In the genomic region with DNA sequence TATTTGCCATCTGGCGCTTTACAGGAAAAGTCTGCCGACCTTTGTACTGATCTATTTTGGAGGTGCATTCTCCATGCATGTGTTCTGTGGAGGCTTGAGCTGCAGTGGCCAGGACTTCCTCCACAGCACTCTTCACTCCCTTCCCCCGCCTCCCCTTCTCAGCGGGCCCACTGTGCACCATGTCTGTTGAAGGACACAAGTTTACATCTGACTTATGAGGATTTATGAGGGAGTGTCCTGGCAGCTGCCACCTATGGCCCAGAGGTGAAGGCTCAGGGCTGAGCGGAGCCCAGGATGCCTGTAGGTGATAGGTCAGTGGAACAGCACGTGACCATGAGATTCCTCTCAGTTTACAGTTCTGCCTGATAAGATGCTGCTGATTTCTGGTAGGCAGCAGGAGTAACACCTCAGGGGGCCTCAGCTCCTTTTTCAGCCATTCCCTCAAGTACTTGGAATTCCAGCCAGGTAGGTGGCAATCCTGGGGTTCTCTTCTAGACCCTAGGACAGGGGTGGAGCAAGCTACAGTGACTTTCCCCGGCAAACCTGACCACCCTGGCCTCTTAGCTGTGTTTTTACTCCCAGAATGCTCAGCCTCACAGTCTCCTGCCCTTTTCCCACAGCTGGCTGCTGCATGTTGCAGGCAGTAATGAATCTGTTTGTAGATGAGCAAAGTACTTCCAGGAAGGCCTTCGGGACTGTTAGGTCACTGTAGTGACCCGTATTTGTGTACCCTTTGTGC, we compare ENCODE assay signal across 17 cellular contexts. TPM values are rescaled to one million over a fixed set of nuclear protein-coding genes. Genes with fewer than 3 reads are reported as not detected.
DNase-seq lines count a peak whose midpoint lies in the region; ATAC-seq and TF ChIP-seq lines count a peak whose summit lies in the region.
"Had no signal": no experiment of that assay in that cellular context is flagged by ENCODE, and none has a peak within 500 bp of the region (broad histone marks: within the 10 kb centered on the region; RNA-seq: fewer than 3 reads in every experiment).

No MANE protein-coding gene starts in this region.

- H3K79me1 ChIP-seq in IMR-90 (ENCODE audit: low read depth in 1 of 2, low read length in 2 of 2): no peaks in the 10 kb centered on the region

- no peaks in the 10 kb centered on the region for H4K20me1 ChIP-seq in IMR-90 (ENCODE audit: insufficient read depth, low read length)

- H3K9me3 ChIP-seq in IMR-90 (ENCODE audit: control insufficient read depth, insufficient read depth, low read length): no peaks in the 10 kb centered on the region
- H3K9me3 ChIP-seq in duodenal mucosa (ENCODE audit: control insufficient read depth in 1 of 2, low read length in 2 of 2): no peaks in the 10 kb centered on the region
- H3K9me3 ChIP-seq in mucosa of rectum (ENCODE audit: control insufficient read depth in 2 of 2, low read length in 2 of 2): no peaks in the 10 kb centered on the region
- H3K9me3 ChIP-seq in transverse colon: no peaks in the 10 kb centered on the region
- H3K9me3 ChIP-seq: body of pancreas had no signal

- no peak overlapping the region for H3K4me2 ChIP-seq in IMR-90 (ENCODE audit: low read depth, low read length)

- WGBS in IMR-90 (ENCODE audit: extremely low coverage in 2 of 2, insufficient read length in 1 of 2), 2 experiments: no CpG with 5 or more reads among the region's 9 CpGs
- WGBS in transverse colon (ENCODE audit: low coverage in 1 of 2), 2 donors: 59 to 80% methylated on average over 2 to 9 of the region's 9 CpGs

- ATAC-seq in IMR-90 (ENCODE audit: low read depth): no peak
- ATAC-seq in activated T-cell treated with anti-CD3 and anti-CD28 coated beads, Interleukin-2, amount 50 U/mL, for 72 hours (replicated peaks in 1 of 2): no peak
- ATAC-seq: body of pancreas, sciatic nerve had no signal

- in situ Hi-C loops in IMR-90 (cut with MboI; ENCODE audit: low sequenced_read_pairs): loop anchor here (5.0 to 25.0 kb wide), 4 partner anchors 79 to 414 kb away; partner anchors contain the start of gene EIF3F
- in situ Hi-C loops in transverse colon (cut with MboI; ENCODE audit: low pct_ligation_motif_present in 1 of 4, low pct_unique_long_range_greater_than_20kb in 1 of 4, low sequenced_read_pairs in 3 of 4): loop anchor here in 3 of 4 donors (5.0 to 25.0 kb wide), 2 partner anchors 89 to 94 kb away; partner anchors contain the start of gene CYB5R2 (in 2 of the 3)

- H3K27ac ChIP-seq in IMR-90 (ENCODE audit: insufficient read depth, low read length) (peak overlapping the region; percentile 42; the same call in 1 of the 2 replicates), duodenal mucosa (ENCODE audit: low read depth, low read length) (peak overlapping the region; percentile 15), mucosa of rectum (ENCODE audit: low read depth in 2 of 2, low read length in 2 of 2) (peak overlapping the region; percentile 69 to 96), transverse colon (peak overlapping the region; percentile 86 to 92 (median 88))
- H3K27ac ChIP-seq: body of pancreas had no signal

- no peak overlapping the region for H3K56ac ChIP-seq in IMR-90 (ENCODE audit: extremely low read depth, insufficient read depth, low read length)

- peak overlapping the region; percentile 72 for H2BK120ac ChIP-seq in IMR-90 (ENCODE audit: low read depth, low read length)

- peak overlapping the region; percentile 16 for H3K18ac ChIP-seq in IMR-90 (ENCODE audit: low read depth, low read length)

- H2BK20ac ChIP-seq in IMR-90 (ENCODE audit: low read depth, low read length): peak overlapping the region; percentile 62

- H3K27me3 ChIP-seq in IMR-90 (ENCODE audit: control insufficient read depth, insufficient read depth, low read length): peaks cover 8% of the 10 kb centered on the region; the same call in 1 of the 2 replicates
- H3K27me3 ChIP-seq in duodenal mucosa (ENCODE audit: control insufficient read depth in 1 of 2, insufficient read depth in 2 of 2, low read length in 2 of 2): no peaks in the 10 kb centered on the region
- no peaks in the 10 kb centered on the region for H3K27me3 ChIP-seq in mucosa of rectum (ENCODE audit: control insufficient read depth in 2 of 2, insufficient read depth in 2 of 2, low read length in 2 of 2)
- H3K27me3 ChIP-seq in transverse colon: no peaks in the 10 kb centered on the region
- H3K27me3 ChIP-seq: body of pancreas had no signal

- H3K36me3 Mint-ChIP-seq in activated T-cell treated with anti-CD3 and anti-CD28 coated beads, Interleukin-2, amount 50 U/mL, for 72 hours (ENCODE audit: insufficient read depth in 2 of 2): no peaks in the 10 kb centered on the region

- peak overlapping the region; percentile 25; the same call in 1 of the 2 replicates for H3K14ac ChIP-seq in IMR-90 (replicated peaks; ENCODE audit: low read depth, low read length)

- peaks cover 10% of the 10 kb centered on the region; the same call in 1 of the 2 replicates for H3K9me1 ChIP-seq in IMR-90 (ENCODE audit: insufficient read depth, low read length)

- no peaks in the 10 kb centered on the region for H3K36me3 ChIP-seq in IMR-90 (ENCODE audit: control insufficient read depth, insufficient read depth, low read length)
- H3K36me3 ChIP-seq in duodenal mucosa (ENCODE audit: control insufficient read depth in 1 of 2, insufficient read depth in 2 of 2, low read length in 2 of 2): no peaks in the 10 kb centered on the region
- no peaks in the 10 kb centered on the region for H3K36me3 ChIP-seq in mucosa of rectum (ENCODE audit: control insufficient read depth in 2 of 2, insufficient read depth in 2 of 2, low read length in 2 of 2)
- H3K36me3 ChIP-seq in transverse colon: no peaks in the 10 kb centered on the region

- CTCF ChIA-PET in IMR-90 (lab: Yijun Ruan, JAX): interaction anchor here (0.5 to 1.4 kb wide), 3 partner anchors 69 to 1947 kb away, joined by 3 to 5 read pairs (median 3); no protein-coding TSS in a partner anchor

- H2BK15ac ChIP-seq in IMR-90 (ENCODE audit: low read depth, low read length): peak overlapping the region; percentile 34; the same call in 1 of the 3 replicates

- no peak for TF ChIP-seq POLR2A in IMR-90 (IDR thresholded peaks at IDR 0.05; ENCODE audit: low read depth, low read length)
- TF ChIP-seq POLR2A in transverse colon (IDR thresholded peaks at IDR 0.05): peak; percentile 27

- peak overlapping the region; percentile 78 for H2AK5ac ChIP-seq in IMR-90 (ENCODE audit: low read depth, low read length)

- POLR2A ChIA-PET in IMR-90 (lab: Charles Lee; ENCODE audit: unreplicated experiment): no interaction called here

- H3K4ac ChIP-seq in IMR-90 (ENCODE audit: low read depth, low read length): peak overlapping the region; percentile 73

- peak overlapping the region; percentile 47 for H2AK9ac ChIP-seq in IMR-90 (replicated peaks; ENCODE audit: low read depth, low read length, poor library complexity)

- peaks cover 50% of the 10 kb centered on the region for H3K4me1 ChIP-seq in IMR-90 (ENCODE audit: control insufficient read depth, insufficient read depth, low read length)
- H3K4me1 ChIP-seq in duodenal mucosa (ENCODE audit: control insufficient read depth in 1 of 2, insufficient read depth in 2 of 2, low read length in 2 of 2): peaks cover 49 to 51% of the 10 kb centered on the region in 2 donors
- H3K4me1 ChIP-seq in mucosa of rectum (ENCODE audit: control insufficient read depth in 2 of 2, insufficient read depth in 2 of 2, low read length in 2 of 2): peaks cover 66 to 74% of the 10 kb centered on the region in 2 donors
- peaks cover 48 to 74% (median 68%) of the 10 kb centered on the region in 4 donors for H3K4me1 ChIP-seq in transverse colon

- DNase-seq in IMR-90 (no peak), transverse colon (peak; percentile 72), DMS153 (lab: John Stamatoyannopoulos, UW) (no peak)
- no peak for DNase-seq in activated T-cell treated with anti-CD3 and anti-CD28 coated beads, Interleukin-2, amount 50 U/mL, for 72 hours
- DNase-seq in activated CD4-positive, alpha-beta T cell treated with anti-CD3 and anti-CD28 coated beads for 1 hour: no peak
- DNase-seq in activated CD4-positive, CD25-positive, alpha-beta regulatory T cell treated with anti-CD3 and anti-CD28 coated beads, Interleukin-2, amount 50 U/mL, for 72 hours: no peak
- DNase-seq: activated CD4-positive, alpha-beta T cell treated with anti-CD3 and anti-CD28 coated beads, Interleukin-2, amount 10 ng/mL, durations not matched to agents 7 days and 5 days; CD4-positive, CD25-positive, alpha-beta regulatory T cell; GDM1; NCI-H1417; NCI-H69 had no signal

- TF ChIP-seq CTCF in IMR-90 (conservative IDR thresholded peaks at IDR 0.05; ENCODE audit: low read depth, low read length) (no peak), transverse colon (IDR thresholded peaks at IDR 0.05) (no peak)

- H3K4me3 ChIP-seq in IMR-90 (ENCODE audit: insufficient read depth, low read depth, low read length): no peak overlapping the region
- H3K4me3 ChIP-seq in duodenal mucosa (ENCODE audit: low read depth in 1 of 2, low read length in 2 of 2): peak overlapping the region; percentile 2 to 40
- H3K4me3 ChIP-seq in mucosa of rectum (ENCODE audit: low read length in 2 of 2): peak overlapping the region; percentile 44 to 70
- H3K4me3 ChIP-seq in transverse colon: peak overlapping the region in 1 of 4 donors; percentile 24
- H3K4me3 ChIP-seq: body of pancreas had no signal

- intact Hi-C loops in IMR-90 (cut with micrococcal nuclease): loop anchor here (2.0 to 10.0 kb wide), 2 partner anchors 321 to 413 kb away; partner anchors contain the start of gene EIF3F
- intact Hi-C loops in transverse colon (cut with DNase I; ENCODE audit: low total_unique reads): no loop called here

- no peak overlapping the region for H3K4me3 Mint-ChIP-seq in activated T-cell treated with anti-CD3 and anti-CD28 coated beads, Interleukin-2, amount 50 U/mL, for 72 hours
- H3K4me3 Mint-ChIP-seq: activated CD4-positive, alpha-beta T cell treated with anti-CD3 and anti-CD28 coated beads, Interleukin-2, amount 10 ng/mL, durations not matched to agents 7 days and 5 days; activated T-helper 1 cell treated with anti-CD3 and anti-CD28 coated beads, Interleukin-12 subunit alpha, Interleukin-12 subunit beta, Interleukin-2, Interleukin-4 antibody, amounts not matched to agents 30 ng/mL and 10 ng/mL and 1 ng/mL, durations not matched to agents 14 hours and 24 hours and 36 hours; CD4-positive, CD25-positive, alpha-beta regulatory T cell; IgD-negative memory B cell had no signal

- peaks cover 37% of the 10 kb centered on the region for H3K27me3 Mint-ChIP-seq in activated T-cell treated with anti-CD3 and anti-CD28 coated beads, Interleukin-2, amount 50 U/mL, for 72 hours (ENCODE audit: low read depth)

- H3K23ac ChIP-seq in IMR-90 (ENCODE audit: low read depth, low read length): 0 out of 2 replicates have a peak overlapping the region, but pooled peaks have one; percentile 10

- H4K91ac ChIP-seq in IMR-90 (ENCODE audit: insufficient read depth, low read depth, low read length): peak overlapping the region; percentile 75

- H4K5ac ChIP-seq in IMR-90 (ENCODE audit: low read depth, low read length): peak overlapping the region; percentile 69

- H2AFZ ChIP-seq in IMR-90 (replicated peaks; ENCODE audit: low read length, poor library complexity): peak overlapping the region; percentile 69

- peak overlapping the region; percentile 80 for H2BK5ac ChIP-seq in IMR-90 (ENCODE audit: low read depth, low read length, poor library complexity, severe bottlenecking)

- H4K8ac ChIP-seq in IMR-90 (ENCODE audit: low read depth in 2 of 2, low read length in 2 of 2): peak overlapping the region; percentile 1 to 34; a peak in 3 of 4 replicates

- peaks cover 33% of the 10 kb centered on the region for H3K4me1 Mint-ChIP-seq in activated T-cell treated with anti-CD3 and anti-CD28 coated beads, Interleukin-2, amount 50 U/mL, for 72 hours (ENCODE audit: low read depth)

- BruUV-seq in IMR-90 (replicated peaks; lab: Mats Ljungman, UMichigan): no TSS peak

- H3K27ac Mint-ChIP-seq in activated T-cell treated with anti-CD3 and anti-CD28 coated beads, Interleukin-2, amount 50 U/mL, for 72 hours: no peak overlapping the region
- H3K27ac Mint-ChIP-seq: activated CD4-positive, alpha-beta T cell treated with anti-CD3 and anti-CD28 coated beads, Interleukin-2, amount 10 ng/mL, durations not matched to agents 7 days and 5 days; activated T-helper 1 cell treated with anti-CD3 and anti-CD28 coated beads, Interleukin-12 subunit alpha, Interleukin-12 subunit beta, Interleukin-2, Interleukin-4 antibody, amounts not matched to agents 30 ng/mL and 10 ng/mL and 1 ng/mL, durations not matched to agents 14 hours and 24 hours and 36 hours; CD4-positive, CD25-positive, alpha-beta regulatory T cell had no signal

- H3K9ac ChIP-seq in IMR-90 (ENCODE audit: low read depth, low read length) (no peak overlapping the region), duodenal mucosa (ENCODE audit: low read depth in 1 of 2, low read length in 2 of 2) (peak overlapping the region; percentile 5 to 7), mucosa of rectum (ENCODE audit: low read depth in 1 of 2, low read length in 2 of 2) (peak overlapping the region; percentile 13 to 20)

- no peak for TF ChIP-seq EP300 in transverse colon (IDR thresholded peaks at IDR 0.05; ENCODE audit: low read depth)

- dilution Hi-C loops in IMR-90 (cut with HindIII; ENCODE audit: low sequenced_read_pairs, unreplicated experiment): no loop called here

- H3K9me3 Mint-ChIP-seq in activated T-cell treated with anti-CD3 and anti-CD28 coated beads, Interleukin-2, amount 50 U/mL, for 72 hours: no peaks in the 10 kb centered on the region
- H3K9me3 Mint-ChIP-seq: activated CD4-positive, alpha-beta T cell treated with anti-CD3 and anti-CD28 coated beads, Interleukin-2, amount 10 ng/mL, durations not matched to agents 7 days and 5 days; activated T-helper 1 cell treated with anti-CD3 and anti-CD28 coated beads, Interleukin-12 subunit alpha, Interleukin-12 subunit beta, Interleukin-2, Interleukin-4 antibody, amounts not matched to agents 30 ng/mL and 10 ng/mL and 1 ng/mL, durations not matched to agents 14 hours and 24 hours and 36 hours; CD4-positive, CD25-positive, alpha-beta regulatory T cell; IgD-negative memory B cell had no signal

- no peak for TF ChIP-seq RAD21 in IMR-90 (IDR thresholded peaks at IDR 0.05; ENCODE audit: low read length)

RNA-seq across cellular contexts. Expression of gene PPFIBP2, which starts 59.9 kb away (rescaled TPM):
- 9.4 and 11.8 TPM in 2 replicates for total RNA-seq in IMR-90 (2012; rRNA removed)
- 4.2 and 6.0 TPM in 2 replicates for polyA plus RNA-seq in IMR-90 (2012; rRNA removed)
- polyA plus RNA-seq in IMR-90 (2012; cell fraction: cytosol; rRNA removed): 2.2 and 2.4 TPM in 2 replicates
- polyA plus RNA-seq in IMR-90 (2012; cell fraction: nucleus; rRNA removed; ENCODE audit: low replicate concordance): 4.9 and 13.2 TPM in 2 replicates
- total RNA-seq in transverse colon: 100 to 1,000 TPM in 1 of 4 donors, 10 to 100 TPM in 3; 36.0 to 257 (median 83.3) TPM
- 10 to 100 TPM; 27.5 to 30.6 TPM for total RNA-seq in activated T-cell treated with anti-CD3 and anti-CD28 coated beads, Interleukin-2, amount 50 U/mL, for 72 hours

Comparison
In these comparisons a context has a peak if more than half of its experiments do, and no peak if none do; other contexts are left out.
1. H3K27ac ChIP-seq: peak in every context shown above with its lines; median percentile 88 in transverse colon; 82 in mucosa of rectum; 42 in IMR-90; 15 in duodenal mucosa.